Comparison of ENCODE assay signal across 8 cellular contexts in genomic region chr2:12587729-12588522, GRCh38.
A peak's percentile ranks its signal among the peaks of the same experiment; 100 is the strongest.
DNase-seq lines count a peak whose midpoint lies in the region; ATAC-seq, FAIRE-seq and TF ChIP-seq lines count a peak whose summit lies in the region.

No MANE protein-coding gene starts in this region.

- FAIRE-seq in GM12891 (lab: Jason Lieb, UNC) (peak; percentile 90), astrocyte (lab: Jason Lieb, UNC) (peak; percentile 99)

- H3K36me3 Mint-ChIP-seq in astrocyte (ENCODE audit: low read depth, unreplicated experiment) (no peaks in the 10 kb centered on the region), memory B cell (no peaks in the 10 kb centered on the region), Caco-2 (ENCODE audit: insufficient read depth, unreplicated experiment) (no peaks in the 10 kb centered on the region)

- CTCF ChIA-PET in Caco-2 (lab: Charles Lee) = no interaction called here

- H3K36me3 ChIP-seq in astrocyte (ENCODE audit: insufficient read depth, low read length) = no peaks in the 10 kb centered on the region
- no peaks in the 10 kb centered on the region for H3K36me3 ChIP-seq in thyroid gland
- no peaks in the 10 kb centered on the region for H3K36me3 ChIP-seq in Caco-2 (ENCODE audit: control insufficient read depth, insufficient read depth, low read length)

- ATAC-seq in GM21825 (IDR thresholded peaks at IDR 0.05; ENCODE audit: unreplicated experiment) (peak; percentile 89), memory B cell (ENCODE audit: low read depth) (peak; percentile 99)

- no peaks in the 10 kb centered on the region for H3K9me3 ChIP-seq in astrocyte (ENCODE audit: insufficient read depth, low read depth, low read length)
- H3K9me3 ChIP-seq in thyroid gland = no peaks in the 10 kb centered on the region
- H3K9me3 ChIP-seq in Caco-2 = no peaks in the 10 kb centered on the region; the same call in 1 of the 2 replicates

- H3K27me3 Mint-ChIP-seq in astrocyte (ENCODE audit: low read depth, unreplicated experiment) = no peaks in the 10 kb centered on the region
- H3K27me3 Mint-ChIP-seq in memory B cell = no peaks in the 10 kb centered on the region
- H3K27me3 Mint-ChIP-seq in Caco-2 (ENCODE audit: insufficient read depth, unreplicated experiment) = peaks cover 5% of the 10 kb centered on the region

- TF ChIP-seq POLR2A in GM12891 (IDR thresholded peaks at IDR 0.05; ENCODE audit: low read depth, low read length) = no peak
- no peak for TF ChIP-seq POLR2A in thyroid gland (IDR thresholded peaks at IDR 0.05)

- H3K27me3 ChIP-seq in astrocyte (ENCODE audit: insufficient read depth, low read length) = no peaks in the 10 kb centered on the region
- H3K27me3 ChIP-seq in thyroid gland = no peaks in the 10 kb centered on the region
- no peaks in the 10 kb centered on the region for H3K27me3 ChIP-seq in Caco-2 (replicated peaks; ENCODE audit: control insufficient read depth, insufficient read depth, low read length)

- H3K4me3 ChIP-seq in astrocyte (ENCODE audit: insufficient read depth, low read depth, low read length) = no peak overlapping the region
- H3K4me3 ChIP-seq in thyroid gland (replicated peaks in 1 of 3) = no peak overlapping the region
- no peak overlapping the region for H3K4me3 ChIP-seq in Caco-2 (ENCODE audit: low read depth, low read length)

- intact Hi-C loops in thyroid gland (cut with DNase I) = no loop called here
- intact Hi-C loops in Caco-2 (cut with micrococcal nuclease; ENCODE audit: unreplicated experiment) = loop anchor here (10.0 kb wide), 1 partner anchor 333 kb away; no protein-coding TSS in a partner anchor

- no peak for TF ChIP-seq CTCF in astrocyte (IDR thresholded peaks at IDR 0.05; ENCODE audit: insufficient read depth, low read depth, low read length)
- TF ChIP-seq CTCF in thyroid gland (IDR thresholded peaks at IDR 0.05) = no peak
- TF ChIP-seq CTCF in Caco-2 (IDR thresholded peaks at IDR 0.05; ENCODE audit: insufficient read depth in 1 of 2, low read depth in 1 of 2, low read length in 1 of 2, severe bottlenecking in 1 of 2, unreplicated experiment in 1 of 2) = no peak

- H2AFZ ChIP-seq in astrocyte (ENCODE audit: low read depth, low read length) = peak overlapping the region; percentile 19

- peak overlapping the region; percentile 70 for H3K4me2 ChIP-seq in astrocyte (ENCODE audit: low read length)

- H3K4me3 Mint-ChIP-seq in astrocyte (ENCODE audit: unreplicated experiment) = no peak overlapping the region
- peak overlapping the region; percentile 30 for H3K4me3 Mint-ChIP-seq in memory B cell
- no peak overlapping the region for H3K4me3 Mint-ChIP-seq in Caco-2 (ENCODE audit: unreplicated experiment)

- H3K27ac Mint-ChIP-seq in astrocyte (ENCODE audit: unreplicated experiment) (peak overlapping the region; percentile 99), memory B cell (no peak overlapping the region), Caco-2 (ENCODE audit: unreplicated experiment) (no peak overlapping the region)

- no peak for DNase-seq in GM12891 (ENCODE audit: insufficient read length, low spot score)
- peak; percentile 28 for DNase-seq in KBM-7
- peak; percentile 92 for DNase-seq in astrocyte (ENCODE audit: low read depth)
- peak in 1 of 2 donors; percentile 62 for DNase-seq in memory B cell (ENCODE audit: low spot score in 2 of 2)
- DNase-seq in thyroid gland = no peak
- no peak for DNase-seq in NCI-H187 treated with DMSO at 0.1 percent for 48 hours (lab: John Stamatoyannopoulos, UW)
- no peak for DNase-seq in Caco-2

- no peak overlapping the region for H3K9ac ChIP-seq in astrocyte (ENCODE audit: low read length)

- BruUV-seq in Caco-2 (replicated peaks; lab: Mats Ljungman, UMichigan) = no TSS peak

- H3K4me1 Mint-ChIP-seq in astrocyte (ENCODE audit: low read depth, unreplicated experiment) (peaks cover 20% of the 10 kb centered on the region), memory B cell (peaks cover 19% of the 10 kb centered on the region), Caco-2 (ENCODE audit: low read depth, unreplicated experiment) (no peaks in the 10 kb centered on the region)

- H3K79me2 ChIP-seq in astrocyte (ENCODE audit: insufficient read depth, low read length) = no peaks in the 10 kb centered on the region

- H3K4me1 ChIP-seq in astrocyte (ENCODE audit: insufficient read depth, low read length) = peaks cover 8% of the 10 kb centered on the region
- no peaks in the 10 kb centered on the region for H3K4me1 ChIP-seq in thyroid gland
- H3K4me1 ChIP-seq in Caco-2 = no peaks in the 10 kb centered on the region

- H4K20me1 ChIP-seq in astrocyte (ENCODE audit: insufficient read depth, low read length) = no peaks in the 10 kb centered on the region

- WGBS in thyroid gland, 2 donors = 92 to 95% methylated on average over 4 of the region's 4 CpGs

- POLR2A ChIA-PET in Caco-2 (lab: Charles Lee) = no interaction called here

- no peaks in the 10 kb centered on the region for H3K9me3 Mint-ChIP-seq in astrocyte (ENCODE audit: unreplicated experiment)
- no peaks in the 10 kb centered on the region for H3K9me3 Mint-ChIP-seq in memory B cell
- H3K9me3 Mint-ChIP-seq in Caco-2 (ENCODE audit: unreplicated experiment) = no peaks in the 10 kb centered on the region

- H3K27ac ChIP-seq in astrocyte (ENCODE audit: low read depth, low read length) = peak overlapping the region; percentile 28
- no peak overlapping the region for H3K27ac ChIP-seq in thyroid gland

- in situ Hi-C loops in KBM-7 (cut with MboI; ENCODE audit: low pct_unique_long_range_greater_than_20kb, low sequenced_read_pairs) = no loop called here

TF ChIP-seq in GM12891, 5 proteins besides CTCF, POLR2A, EP300 and RAD21:
- TF ChIP-seq POLR2AphosphoS5 (IDR thresholded peaks at IDR 0.05; ENCODE audit: low read depth, low read length) = no peak
- TF ChIP-seq SPI1 (IDR thresholded peaks at IDR 0.05; ENCODE audit: low read depth, low read length) = peak; percentile 98

Comparison
In these comparisons a context has a peak if more than half of its experiments do, and no peak if none do; other contexts are left out.
1. DNase-seq: peak in KBM-7 (single experiment) and astrocyte (single experiment); none in GM12891 (single experiment), thyroid gland (0 of 2), NCI-H187 treated with DMSO at 0.1 percent for 48 hours (single experiment) and Caco-2 (0 of 2).